In genomic region chr16:53090591-53091507, GRCh38 we compare ENCODE assay signal across 8 cellular contexts. TPM values are rescaled to one million over a fixed set of nuclear protein-coding genes. Genes with fewer than 3 reads are reported as not detected.
A peak's percentile ranks its signal among the peaks of the same experiment; 100 is the strongest.
DNase-seq lines count a peak whose midpoint lies in the region; ATAC-seq and TF ChIP-seq lines count a peak whose summit lies in the region.

No MANE protein-coding gene starts in this region.

- H3K79me2 ChIP-seq in OCI-LY3 (ENCODE audit: low read length) = peaks cover 50% of the 10 kb centered on the region

- peak overlapping the region; percentile 88 for H3K9ac ChIP-seq in OCI-LY3 (ENCODE audit: low read length)

- H3K27me3 ChIP-seq in OCI-LY3 (ENCODE audit: low read depth, low read length) = no peaks in the 10 kb centered on the region

- peak; percentile 32 for TF ChIP-seq POLR2A in GM18526 (IDR thresholded peaks at IDR 0.05; ENCODE audit: extremely low read depth, insufficient read length)

- peaks cover 70% of the 10 kb centered on the region for H3K4me1 ChIP-seq in OCI-LY3 (ENCODE audit: low read length)

- no peak for TF ChIP-seq CTCF in OCI-LY3 (IDR thresholded peaks at IDR 0.05; ENCODE audit: low read depth, low read length)

- DNase-seq in dermis microvascular lymphatic vessel endothelial cell (ENCODE audit: low read depth in 2 of 2) (peak; percentile 73 to 94), lung microvascular endothelial cell (ENCODE audit: low read depth in 2 of 2) (peak; percentile 92 to 98), NCI-H2081 treated with DMSO at 0.1 percent for 48 hours (lab: John Stamatoyannopoulos, UW) (no peak), DMS153 (lab: John Stamatoyannopoulos, UW) (no peak)

- H3K4me3 ChIP-seq in OCI-LY3 (ENCODE audit: low read length) = peak overlapping the region; percentile 64

- peak overlapping the region; percentile 95 for H3K27ac ChIP-seq in OCI-LY3 (ENCODE audit: low read length)
- peak overlapping the region; percentile 68 for H3K27ac ChIP-seq in temporal lobe (ENCODE audit: low read depth, low read length)

- no peak overlapping the region for H2AFZ ChIP-seq in OCI-LY3 (ENCODE audit: low read depth, low read length)

- peak; percentile 58 for ATAC-seq in HG02642 (IDR thresholded peaks at IDR 0.05; ENCODE audit: poor library complexity, unreplicated experiment)

- H3K36me3 ChIP-seq in OCI-LY3 (replicated peaks; ENCODE audit: low read depth, low read length) = peaks cover 8% of the 10 kb centered on the region

- no peaks in the 10 kb centered on the region for H4K20me1 ChIP-seq in OCI-LY3 (ENCODE audit: insufficient read depth, low read length)

- H3K9me3 ChIP-seq in OCI-LY3 (ENCODE audit: insufficient read depth, low read length) = no peaks in the 10 kb centered on the region

- H3K4me2 ChIP-seq in OCI-LY3 (ENCODE audit: low read length) = peak overlapping the region; percentile 87

RNA-seq across cellular contexts. Expression of gene CHD9, which starts 36.1 kb away (rescaled TPM):
- total RNA-seq in dermis microvascular lymphatic vessel endothelial cell (24.0 and 26.9 TPM in 2 replicates), lung microvascular endothelial cell (22.2 and 41.7 TPM in 2 replicates), temporal lobe (156 TPM)

RNA-seq across cellular contexts. Expression of gene CHD9NB, which starts 38.2 kb away (rescaled TPM):
- total RNA-seq in dermis microvascular lymphatic vessel endothelial cell (0.13 and 0.39 TPM in 2 replicates), lung microvascular endothelial cell (under 0.01 and 0.22 TPM in 2 replicates), temporal lobe (0.25 TPM)

Comparison
In these comparisons a context has a peak if more than half of its experiments do, and no peak if none do; other contexts are left out.
1. DNase-seq: peak in dermis microvascular lymphatic vessel endothelial cell (2 of 2) and lung microvascular endothelial cell (2 of 2); none in NCI-H2081 treated with DMSO at 0.1 percent for 48 hours (single experiment) and DMS153 (single experiment).